18 cellular contexts compared by ENCODE assay signal in the genomic region with DNA sequence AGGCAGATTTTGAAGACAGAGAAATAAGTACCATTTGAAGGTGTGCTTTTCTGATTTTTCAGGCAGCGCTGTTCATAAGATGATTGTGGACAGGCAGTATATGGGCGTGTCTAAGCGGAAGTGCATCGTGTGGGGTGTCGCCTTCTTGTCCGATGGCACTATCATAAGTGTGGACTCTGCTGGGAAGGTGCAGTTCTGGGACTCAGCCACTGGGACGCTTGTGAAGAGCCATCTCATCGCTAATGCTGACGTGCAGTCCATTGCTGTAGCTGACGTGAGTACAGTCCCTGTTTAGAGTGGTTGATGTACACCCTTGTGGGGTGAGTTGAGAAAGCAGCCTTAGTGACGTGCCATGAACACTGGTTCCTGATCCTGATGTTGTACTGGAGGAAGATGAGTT.
DNase-seq lines count a peak whose midpoint lies in the region; ATAC-seq and TF ChIP-seq lines count a peak whose summit lies in the region.
"Had no signal": no experiment of that assay in that cellular context is flagged by ENCODE, and none has a peak within 500 bp of the region (broad histone marks: within the 10 kb centered on the region; RNA-seq: fewer than 3 reads in every experiment).

No MANE protein-coding gene starts in this region.

- no peak overlapping the region for H3K27ac ChIP-seq in WERI-Rb-1
- H3K27ac ChIP-seq: heart left ventricle, left ventricle myocardium inferior had no signal

- ATAC-seq in HG03342 (IDR thresholded peaks at IDR 0.05; ENCODE audit: unreplicated experiment): no peak
- ATAC-seq: heart left ventricle; natural killer cell treated with Interleukin-12 subunit alpha and Interleukin-12 subunit beta and Interleukin-15 and Interleukin-18, amount 100 ng/mL, for 72 hours; sciatic nerve had no signal

- TF ChIP-seq CTCF in WERI-Rb-1 (IDR thresholded peaks at IDR 0.05; ENCODE audit: low read depth, low read length): peak; percentile 46

- no peak overlapping the region for H3K4me3 ChIP-seq in WERI-Rb-1 (ENCODE audit: low read depth, low read length)
- H3K4me3 ChIP-seq: heart left ventricle, left ventricle myocardium inferior had no signal

- no peaks in the 10 kb centered on the region for H3K27me3 ChIP-seq in WERI-Rb-1 (ENCODE audit: insufficient read depth, low read depth, severe bottlenecking)
- H3K27me3 ChIP-seq: heart left ventricle had no signal

- no peaks in the 10 kb centered on the region for H3K9me3 ChIP-seq in WERI-Rb-1 (ENCODE audit: severe bottlenecking)
- H3K9me3 ChIP-seq: heart left ventricle, left ventricle myocardium inferior had no signal

- peaks cover 84% of the 10 kb centered on the region for H3K36me3 ChIP-seq in WERI-Rb-1

- DNase-seq in DMS114 treated with DMSO at 0.1 percent for 48 hours (lab: John Stamatoyannopoulos, UW; ENCODE audit: unreplicated experiment) (peak; percentile 45), HuH-7 (ENCODE audit: low spot score) (peak; percentile 45), WERI-Rb-1 (peak; percentile 33), kidney tubule cell (ENCODE audit: low spot score) (peak; percentile 78), cerebellar nuclear complex (lab: John Stamatoyannopoulos, UW) (no peak), NCI-H128 (lab: John Stamatoyannopoulos, UW; ENCODE audit: unreplicated experiment) (no peak), NCI-H2171 treated with DMSO at 0.1 percent for 48 hours (lab: John Stamatoyannopoulos, UW) (no peak)
- DNase-seq: activated CD4-positive, CD25-positive, alpha-beta regulatory T cell treated with anti-CD3 and anti-CD28 coated beads, Interleukin-2, amount 50 U/mL, for 72 hours; aorta; CD4-positive, alpha-beta T cell; effector memory CD4-positive, alpha-beta T cell; heart left ventricle; left ventricle myocardium inferior; NCI-H1092 treated with DMSO at 0.1 percent for 48 hours; NCI-H524 treated with DMSO at 0.1 percent for 48 hours had no signal

Comparison
In these comparisons a context has a peak if more than half of its experiments do, and no peak if none do; other contexts are left out.
1. DNase-seq: peak in DMS114 treated with DMSO at 0.1 percent for 48 hours (single experiment), HuH-7 (single experiment), WERI-Rb-1 (single experiment) and kidney tubule cell (single experiment); none in cerebellar nuclear complex (0 of 2), NCI-H128 (single experiment) and NCI-H2171 treated with DMSO at 0.1 percent for 48 hours (single experiment).